Comparison of ENCODE assay signal across 8 cellular contexts in the genomic region with DNA sequence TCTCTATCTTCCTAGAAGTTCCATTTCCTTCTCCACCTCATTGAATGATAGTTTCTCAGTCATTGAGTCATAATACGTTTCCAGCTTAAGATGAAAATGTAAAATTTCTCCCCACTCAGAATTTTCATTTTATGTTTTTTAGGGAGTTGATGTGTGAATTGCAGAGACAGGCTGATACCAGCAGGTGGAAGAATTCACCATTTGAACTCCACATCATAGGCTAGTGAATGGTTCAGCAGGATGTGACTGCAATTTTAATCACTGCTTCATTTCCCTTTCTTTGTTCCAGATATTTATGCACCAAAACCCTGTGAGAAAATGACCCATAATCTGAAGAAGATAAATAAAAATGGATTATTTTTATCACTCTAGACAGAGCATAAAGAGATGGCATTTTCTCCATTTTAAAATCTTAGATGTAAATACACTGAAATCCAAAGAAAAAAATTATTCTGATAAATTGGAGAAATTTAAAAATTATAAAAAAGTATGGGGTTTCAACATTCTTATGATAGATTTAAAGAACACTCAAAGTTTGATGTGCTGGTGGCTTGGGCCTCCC. TPM values are rescaled to one million over a fixed set of nuclear protein-coding genes. Genes with fewer than 3 reads are reported as not detected.
DNase-seq lines count a peak whose midpoint lies in the region; ATAC-seq and TF ChIP-seq lines count a peak whose summit lies in the region.

No MANE protein-coding gene starts in this region.

- H3K27ac ChIP-seq in thyroid gland = no peak overlapping the region

- ATAC-seq in left colon (peak; percentile 80), GM19328 (IDR thresholded peaks at IDR 0.05; ENCODE audit: unreplicated experiment) (no peak), GM21367 (IDR thresholded peaks at IDR 0.05; ENCODE audit: unreplicated experiment) (no peak)

- WGBS in thyroid gland, 2 donors = 15 to 36% methylated on average over 1 of the region's 1 CpG

- no peaks in the 10 kb centered on the region for H3K27me3 ChIP-seq in thyroid gland

- H3K9me3 ChIP-seq in thyroid gland = no peaks in the 10 kb centered on the region

- peak; percentile 44; the same call in 1 of the 2 replicates for TF ChIP-seq CTCF in GM12874 (IDR thresholded peaks at IDR 0.05; ENCODE audit: insufficient read depth, low read depth, low read length)
- TF ChIP-seq CTCF in thyroid gland (IDR thresholded peaks at IDR 0.05) = peak in 5 of 6 experiments; percentile 33 to 76 (median 69)

- intact Hi-C loops in left colon (cut with DNase I, micrococcal nuclease) (loop anchor here (5.0 to 10.0 kb wide), 2 partner anchors 262 to 270 kb away; no protein-coding TSS in a partner anchor), thyroid gland (cut with DNase I) (loop anchor here (5.0 kb wide), 1 partner anchor 262 kb away; no protein-coding TSS in a partner anchor)

- in situ Hi-C loops in ACHN (cut with HindIII; ENCODE audit: low pct_ligation_motif_present, low pct_unique_long_range_greater_than_20kb, low sequenced_read_pairs) = no loop called here
- in situ Hi-C loops in T47D (cut with HindIII; ENCODE audit: low pct_unique_long_range_greater_than_20kb, low sequenced_read_pairs) = no loop called here

- H3K4me1 ChIP-seq in thyroid gland = no peaks in the 10 kb centered on the region

- H3K4me3 ChIP-seq in thyroid gland (replicated peaks in 1 of 3) = no peak overlapping the region

- no peak for TF ChIP-seq POLR2A in thyroid gland (IDR thresholded peaks at IDR 0.05)

- no peaks in the 10 kb centered on the region for H3K36me3 ChIP-seq in thyroid gland

- DNase-seq in ACHN (peak; percentile 67), NCI-H2196 (lab: John Stamatoyannopoulos, UW; ENCODE audit: unreplicated experiment) (peak; percentile 44), T47D (ENCODE audit: low read depth in 1 of 2, low spot score in 1 of 2) (peak; percentile 70 to 84), left colon (no peak), thyroid gland (no peak)

RNA-seq across cellular contexts. Expression of a gene that starts 10.6 kb away (rescaled TPM):
- total RNA-seq in left colon = 10 to 100 TPM; 32.9 to 55.6 TPM
- 10 to 100 TPM; 17.8 to 24.8 (median 22.4) TPM for total RNA-seq in thyroid gland

Comparison
In these comparisons a context has a peak if more than half of its experiments do, and no peak if none do; other contexts are left out.
1. DNase-seq: peak in ACHN (single experiment), NCI-H2196 (single experiment) and T47D (2 of 2); none in left colon (0 of 2) and thyroid gland (0 of 2).